ENCODE assay signal across 31 cellular contexts in genomic region chr7:125084196-125084595, GRCh38.
"Had no signal": no experiment of that assay in that cellular context is flagged by ENCODE, and none has a peak within 500 bp of the region (broad histone marks: within the 10 kb centered on the region; RNA-seq: fewer than 3 reads in every experiment).

No MANE protein-coding gene starts in this region.

- H3K4me1 ChIP-seq: left ventricle myocardium inferior, pancreas, prostate gland, stomach, testis, thyroid gland, transverse colon, upper lobe of left lung had no signal

- DNase-seq: hypothalamus; immature natural killer cell; kidney; left ventricle myocardium inferior; mesendoderm; midbrain; mucosa of descending colon; naive thymus-derived CD4-positive, alpha-beta T cell; nucleus accumbens; pancreas; posterior cingulate gyrus; retina; right cardiac atrium; stimulated activated CD4-positive, alpha-beta T cell treated with anti-CD3 and anti-CD28 coated beads, Interleukin-12 subunit alpha, Interleukin-12 subunit beta, amount 100 ng/mL, for 4 hours; stimulated activated CD4-positive, alpha-beta T cell treated with anti-CD3 and anti-CD28 coated beads, Interleukin-15, amount 100 ng/mL, for 24 hours; stimulated activated CD4-positive, alpha-beta T cell treated with anti-CD3 and anti-CD28 coated beads, Interleukin-2, amount 100 ng/mL, for 24 hours; stimulated activated CD4-positive, alpha-beta T cell treated with anti-CD3 and anti-CD28 coated beads, Interleukin-4, amount 100 ng/mL, for 1 hour; stimulated activated naive B cell treated with anti-CD40 and anti-IgM and Interleukin-4, amounts not matched to agents 10 μg/mL and 1 μg/mL and 100 μg/mL, for 72 hours; stimulated activated naive CD8-positive, alpha-beta T cell treated with anti-CD3 and anti-CD28 coated beads, Interleukin-15, Interleukin-2, amounts not matched to agents 100 U/mL and 50 U/mL, for 24 hours; stomach; testis; thyroid gland; transverse colon; upper lobe of left lung had no signal

- ATAC-seq: mucosa of descending colon; naive thymus-derived CD4-positive, alpha-beta T cell; natural killer cell treated with Interleukin-12 subunit alpha and Interleukin-12 subunit beta and Interleukin-15 and Interleukin-18, amount 100 ng/mL, for 72 hours; pancreas; right cardiac atrium; sciatic nerve; stimulated activated naive B cell treated with anti-CD40 and anti-IgM and Interleukin-4, amounts not matched to agents 10 μg/mL and 1 μg/mL and 100 μg/mL, for 72 hours; stimulated activated naive CD8-positive, alpha-beta T cell treated with anti-CD3 and anti-CD28 coated beads, Interleukin-15, Interleukin-2, amounts not matched to agents 100 U/mL and 50 U/mL, for 24 hours had no signal

- H3K4me1 Mint-ChIP-seq: immature natural killer cell; naive thymus-derived CD4-positive, alpha-beta T cell; neural crest cell; stimulated activated naive B cell treated with anti-CD40 and anti-IgM and Interleukin-4, amounts not matched to agents 10 μg/mL and 1 μg/mL and 100 μg/mL, for 72 hours had no signal

- H3K36me3 ChIP-seq: left ventricle myocardium inferior, pancreas, prostate gland, stomach, thyroid gland, transverse colon, upper lobe of left lung had no signal

- H3K4me3 Mint-ChIP-seq: immature natural killer cell; naive thymus-derived CD4-positive, alpha-beta T cell; natural killer cell treated with Interleukin-12 subunit alpha and Interleukin-12 subunit beta and Interleukin-15 and Interleukin-18, amount 100 ng/mL, for 72 hours; neural crest cell; stimulated activated naive B cell treated with anti-CD40 and anti-IgM and Interleukin-4, amounts not matched to agents 10 μg/mL and 1 μg/mL and 100 μg/mL, for 72 hours had no signal

- H3K9me3 ChIP-seq: left ventricle myocardium inferior, mucosa of descending colon, pancreas, prostate gland, stomach, testis, thyroid gland, transverse colon, upper lobe of left lung had no signal

- H3K9me3 Mint-ChIP-seq: naive thymus-derived CD4-positive, alpha-beta T cell; natural killer cell treated with Interleukin-12 subunit alpha and Interleukin-12 subunit beta and Interleukin-15 and Interleukin-18, amount 100 ng/mL, for 72 hours; neural crest cell; stimulated activated naive B cell treated with anti-CD40 and anti-IgM and Interleukin-4, amounts not matched to agents 10 μg/mL and 1 μg/mL and 100 μg/mL, for 72 hours had no signal

- H3K27me3 Mint-ChIP-seq: naive thymus-derived CD4-positive, alpha-beta T cell; natural killer cell treated with Interleukin-12 subunit alpha and Interleukin-12 subunit beta and Interleukin-15 and Interleukin-18, amount 100 ng/mL, for 72 hours; stimulated activated naive B cell treated with anti-CD40 and anti-IgM and Interleukin-4, amounts not matched to agents 10 μg/mL and 1 μg/mL and 100 μg/mL, for 72 hours had no signal

- H3K4me3 ChIP-seq: left ventricle myocardium inferior, lung, mucosa of descending colon, pancreas, prostate gland, skin epidermis, stomach, testis, thyroid gland, transverse colon, upper lobe of left lung had no signal

- H3K27me3 ChIP-seq: pancreas, stomach, testis, thyroid gland, transverse colon, upper lobe of left lung had no signal

- H3K27ac ChIP-seq: left ventricle myocardium inferior, pancreas, prostate gland, skin epidermis, stomach, testis, thyroid gland, transverse colon, upper lobe of left lung had no signal

- H3K36me3 Mint-ChIP-seq: immature natural killer cell; natural killer cell treated with Interleukin-12 subunit alpha and Interleukin-12 subunit beta and Interleukin-15 and Interleukin-18, amount 100 ng/mL, for 72 hours; stimulated activated naive B cell treated with anti-CD40 and anti-IgM and Interleukin-4, amounts not matched to agents 10 μg/mL and 1 μg/mL and 100 μg/mL, for 72 hours had no signal

- H3K27ac Mint-ChIP-seq: immature natural killer cell; naive thymus-derived CD4-positive, alpha-beta T cell; natural killer cell treated with Interleukin-12 subunit alpha and Interleukin-12 subunit beta and Interleukin-15 and Interleukin-18, amount 100 ng/mL, for 72 hours had no signal

- FAIRE-seq: islet of Langerhans, kidney, pancreas had no signal
